ENCODE assay signal across 8 cellular contexts in the genomic region with DNA sequence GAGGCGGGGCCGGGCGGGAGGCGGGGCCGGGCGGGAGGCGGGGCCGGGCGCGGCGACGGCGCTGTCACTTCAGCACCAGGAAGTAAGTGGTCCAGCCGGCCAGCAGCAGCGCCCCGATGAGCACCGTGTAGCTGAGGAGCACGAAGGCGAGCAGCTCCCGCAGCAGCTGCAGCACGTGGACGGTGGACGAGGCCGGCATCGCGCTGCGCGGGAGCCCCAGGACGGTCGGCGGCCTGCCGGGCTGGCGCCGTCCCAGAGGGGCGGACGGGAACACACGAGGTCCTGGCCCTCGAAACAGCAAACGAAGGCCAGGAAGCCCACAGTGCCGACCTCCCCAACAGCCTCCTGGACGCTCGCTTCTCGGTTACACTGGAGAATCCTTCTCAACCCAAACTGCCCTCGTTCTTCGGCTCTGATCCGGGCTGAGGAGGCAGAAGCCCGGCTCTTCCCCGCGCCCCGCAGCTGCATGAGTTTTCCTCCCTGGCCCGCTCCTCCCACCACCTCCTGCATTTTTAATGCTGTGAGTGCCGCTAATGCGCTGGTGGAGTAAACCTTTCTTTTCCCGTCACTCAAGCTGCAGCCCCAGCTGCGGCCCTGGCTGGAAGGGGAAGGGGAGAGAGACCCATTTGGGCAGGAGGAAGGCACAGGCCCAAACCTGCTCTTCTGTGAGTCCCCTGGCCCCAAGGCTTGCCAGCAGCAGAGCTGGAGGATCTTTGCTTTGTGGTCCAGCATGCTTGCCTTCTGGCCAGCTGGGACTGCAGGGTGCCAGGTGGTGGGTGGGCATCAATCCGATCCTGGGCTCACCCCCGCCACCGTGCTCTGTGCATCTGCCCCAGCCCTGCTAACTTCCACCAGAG. TPM values are rescaled to one million over a fixed set of nuclear protein-coding genes. Genes with fewer than 3 reads are reported as not detected.
A peak's percentile ranks its signal among the peaks of the same experiment; 100 is the strongest.
DNase-seq lines count a peak whose midpoint lies in the region; ATAC-seq and TF ChIP-seq lines count a peak whose summit lies in the region.

No MANE protein-coding gene starts in this region.

- H3K79me1 ChIP-seq in trophoblast cell (ENCODE audit: low read length) = peaks cover 8% of the 10 kb centered on the region

- H3F3A ChIP-seq in Loucy (ENCODE audit: low read depth) = peaks cover 5% of the 10 kb centered on the region; the same call in 1 of the 2 replicates

- H3K27me3 ChIP-seq in Loucy (ENCODE audit: insufficient read depth, low read length, poor library complexity, severe bottlenecking) = no peaks in the 10 kb centered on the region
- no peaks in the 10 kb centered on the region for H3K27me3 ChIP-seq in endocrine pancreas (ENCODE audit: control insufficient read depth, insufficient read depth, low read length)
- H3K27me3 ChIP-seq in trophoblast cell (ENCODE audit: insufficient read depth, low read length) = no peaks in the 10 kb centered on the region

- H3K23ac ChIP-seq in trophoblast cell (ENCODE audit: low read length) = no peak overlapping the region

- H3K9ac ChIP-seq in Loucy (ENCODE audit: low read depth, low read length, poor library complexity, severe bottlenecking) (no peak overlapping the region), endocrine pancreas (ENCODE audit: control insufficient read depth, insufficient read depth, low read length) (peak overlapping the region; percentile 56), trophoblast cell (ENCODE audit: low read length) (no peak overlapping the region)

- H2BK5ac ChIP-seq in trophoblast cell (ENCODE audit: low read depth, low read length, poor library complexity) = no peak overlapping the region

- no peak overlapping the region for H4K91ac ChIP-seq in trophoblast cell (ENCODE audit: low read depth, low read length)

- no peak overlapping the region for H3K4ac ChIP-seq in trophoblast cell (ENCODE audit: low read depth, low read length)

- no peak overlapping the region for H4K12ac ChIP-seq in trophoblast cell (ENCODE audit: low read depth, low read length)

- ATAC-seq in HG03095 (IDR thresholded peaks at IDR 0.05; ENCODE audit: unreplicated experiment) (no peak), GM19397 (IDR thresholded peaks at IDR 0.05; ENCODE audit: unreplicated experiment) (no peak)

- H3K36me3 ChIP-seq in Loucy (ENCODE audit: insufficient read depth, low read length) (peaks cover 9% of the 10 kb centered on the region; the same call in 1 of the 2 replicates), endocrine pancreas (ENCODE audit: control insufficient read depth, insufficient read depth, low read length) (peaks cover 2% of the 10 kb centered on the region), trophoblast cell (ENCODE audit: control insufficient read depth in 1 of 2, insufficient read depth in 2 of 2, low read length in 2 of 2) (peaks cover 9 to 15% of the 10 kb centered on the region in 2 experiments)

- WGBS in trophoblast cell (ENCODE audit: extremely low coverage, insufficient coverage, insufficient read length) = no CpG with 5 or more reads among the region's 58 CpGs

- H3K9me3 ChIP-seq in Loucy (ENCODE audit: insufficient read depth, low read depth, low read length) (no peaks in the 10 kb centered on the region), endocrine pancreas (ENCODE audit: control insufficient read depth, low read length) (no peaks in the 10 kb centered on the region), trophoblast cell (ENCODE audit: insufficient read depth, low read depth, low read length) (no peaks in the 10 kb centered on the region)

- H2BK120ac ChIP-seq in trophoblast cell (ENCODE audit: insufficient read depth, low read length, poor library complexity) = no peak overlapping the region

- H3K9me2 ChIP-seq in Loucy (replicated peaks; ENCODE audit: low read depth, low read length) = no peaks in the 10 kb centered on the region

- TF ChIP-seq CTCF in GM12864 (IDR thresholded peaks at IDR 0.05; ENCODE audit: low read depth, low read length, missing control alignments) (no peak), Loucy (conservative IDR thresholded peaks at IDR 0.05; ENCODE audit: low read length) (no peak)

- H2BK12ac ChIP-seq in trophoblast cell (ENCODE audit: low read length) = no peak overlapping the region

- no peak overlapping the region for H2AK5ac ChIP-seq in trophoblast cell (ENCODE audit: low read length)

- no peak overlapping the region for H3K27ac ChIP-seq in trophoblast cell (ENCODE audit: low read depth, low read length)

- no peak overlapping the region for H3K14ac ChIP-seq in trophoblast cell (ENCODE audit: low read length)

- H3K18ac ChIP-seq in trophoblast cell (ENCODE audit: low read length) = no peak overlapping the region

- peak overlapping the region; percentile 53 for H3K4me3 ChIP-seq in GM12864 (ENCODE audit: low read depth, low read length)
- peak overlapping the region; percentile 73 for H3K4me3 ChIP-seq in Loucy (ENCODE audit: low read length, poor library complexity, severe bottlenecking)
- no peak overlapping the region for H3K4me3 ChIP-seq in endocrine pancreas (ENCODE audit: control insufficient read depth, insufficient read depth, low read length)
- peak overlapping the region; percentile 51 for H3K4me3 ChIP-seq in trophoblast cell (ENCODE audit: low read depth, low read length)

- peaks cover 37% of the 10 kb centered on the region for H4K20me1 ChIP-seq in Loucy (ENCODE audit: insufficient read depth, low read length, poor library complexity, severe bottlenecking)

- no peak for DNase-seq in GM12864 (ENCODE audit: low read depth)
- no peak for DNase-seq in trophoblast cell
- DNase-seq in inferior parietal cortex (ENCODE audit: extremely low spot score) = no peak
- DNase-seq in NCI-H774 (lab: John Stamatoyannopoulos, UW) = no peak

- H2AFZ ChIP-seq in Loucy (ENCODE audit: low read length) = no peak overlapping the region
- no peak overlapping the region for H2AFZ ChIP-seq in trophoblast cell (ENCODE audit: insufficient read depth, low read length, poor library complexity)

- H4K8ac ChIP-seq in trophoblast cell (ENCODE audit: low read depth, low read length) = no peak overlapping the region

- H3K79me2 ChIP-seq in Loucy (ENCODE audit: insufficient read depth, low read length) (peaks cover 40% of the 10 kb centered on the region), trophoblast cell (ENCODE audit: control insufficient read depth, insufficient read depth, low read length, poor library complexity) (peaks cover 11% of the 10 kb centered on the region)

- H3K4me1 ChIP-seq in Loucy (ENCODE audit: insufficient read depth, low read length, poor library complexity, severe bottlenecking) = peaks cover 36% of the 10 kb centered on the region
- peaks cover 4% of the 10 kb centered on the region for H3K4me1 ChIP-seq in endocrine pancreas (ENCODE audit: control insufficient read depth, insufficient read depth, low read length)
- peaks cover 18 to 21% of the 10 kb centered on the region in 2 experiments for H3K4me1 ChIP-seq in trophoblast cell (ENCODE audit: control insufficient read depth in 1 of 2, insufficient read depth in 2 of 2, low read length in 2 of 2)

- H3K4me2 ChIP-seq in Loucy (ENCODE audit: low read depth, low read length, poor library complexity, severe bottlenecking) (peak overlapping the region; percentile 90), trophoblast cell (ENCODE audit: low read length) (peak overlapping the region; percentile 73)

RNA-seq across cellular contexts. Expression of gene DIABLO, which starts 0.7 kb away (rescaled TPM):
- 77.9 and 78.5 TPM in 2 replicates for polyA plus RNA-seq in trophoblast cell (2013)

RNA-seq across cellular contexts. Expression of gene B3GNT4, which starts 23.1 kb away (rescaled TPM):
- polyA plus RNA-seq in trophoblast cell (2013) = 0.35 and 0.47 TPM in 2 replicates

RNA-seq across cellular contexts. Expression of gene VPS33A, which starts 39.7 kb away (rescaled TPM):
- 18.2 and 18.6 TPM in 2 replicates for polyA plus RNA-seq in trophoblast cell (2013)

RNA-seq across cellular contexts. Expression of gene LRRC43, which starts 43.7 kb away (rescaled TPM):
- 0.11 and 0.34 TPM in 2 replicates for polyA plus RNA-seq in trophoblast cell (2013)

RNA-seq across cellular contexts. Expression of gene IL31, which starts 52.6 kb away (rescaled TPM):
- 0.07 TPM in 1 of 2 replicates, not detected in the other for polyA plus RNA-seq in trophoblast cell (2013)
